23 cellular contexts compared by ENCODE assay signal in genomic region chr5:573206-573605, GRCh38.
"Had no signal": no experiment of that assay in that cellular context is flagged by ENCODE, and none has a peak within 500 bp of the region (broad histone marks: within the 10 kb centered on the region; RNA-seq: fewer than 3 reads in every experiment).

No MANE protein-coding gene starts in this region.

- H3K27ac Mint-ChIP-seq: activated CD4-positive, alpha-beta T cell treated with anti-CD3 and anti-CD28 coated beads, Interleukin-2, amount 10 ng/mL, durations not matched to agents 7 days and 5 days; activated CD8-positive, alpha-beta T cell treated with anti-CD3 and anti-CD28 coated beads, Interleukin-2, amount 10 ng/mL, durations not matched to agents 7 days and 5 days; activated naive CD4-positive, alpha-beta T cell treated with anti-CD3 and anti-CD28 coated beads, Interleukin-2, amount 50 U/mL, for 24 hours; activated naive CD8-positive, alpha-beta T cell treated with anti-CD3 and anti-CD28 coated beads, Interleukin-2, amount 10 ng/mL, durations not matched to agents 7 days and 5 days; activated T-cell treated with anti-CD3 and anti-CD28 coated beads, Interleukin-2, amount 50 U/mL, for 24 hours; activated T-helper 2 cell treated with anti-CD3 and anti-CD28 coated beads, Interferon-gamma antibody, Interleukin-2, Interleukin-4, amounts not matched to agents 10 μg/mL and 5 μg/mL and 100 μg/mL, durations not matched to agents 14 hours and 24 hours and 36 hours; T-helper 1 cell treated with Interleukin-12 subunit alpha and Interleukin-12 subunit beta and Interleukin-4 antibody, amounts not matched to agents 30 μg/mL and 1 μg/mL, for 36 hours; T-helper 2 cell treated with Interferon-gamma antibody and Interleukin-4, amounts not matched to agents 5 μg/mL and 100 μg/mL, for 36 hours had no signal

- H3K4me2 ChIP-seq: SK-N-SH had no signal

- H3K9me3 ChIP-seq: SJSA1, SK-N-SH had no signal

- H3K4me3 Mint-ChIP-seq: activated CD4-positive, alpha-beta T cell treated with anti-CD3 and anti-CD28 coated beads, Interleukin-2, amount 10 ng/mL, durations not matched to agents 7 days and 5 days; activated CD8-positive, alpha-beta T cell treated with anti-CD3 and anti-CD28 coated beads, Interleukin-2, amount 10 ng/mL, durations not matched to agents 7 days and 5 days; activated naive CD4-positive, alpha-beta T cell treated with anti-CD3 and anti-CD28 coated beads, Interleukin-2, amount 50 U/mL, for 24 hours; activated naive CD8-positive, alpha-beta T cell treated with anti-CD3 and anti-CD28 coated beads, Interleukin-2, amount 10 ng/mL, durations not matched to agents 7 days and 5 days; activated T-cell treated with anti-CD3 and anti-CD28 coated beads, Interleukin-2, amount 50 U/mL, for 24 hours; central memory CD8-positive, alpha-beta T cell; T-helper 1 cell treated with Interleukin-12 subunit alpha and Interleukin-12 subunit beta and Interleukin-4 antibody, amounts not matched to agents 30 μg/mL and 1 μg/mL, for 36 hours; T-helper 2 cell treated with Interferon-gamma antibody and Interleukin-4, amounts not matched to agents 5 μg/mL and 100 μg/mL, for 36 hours had no signal

- H3K9me3 Mint-ChIP-seq: activated naive CD4-positive, alpha-beta T cell treated with anti-CD3 and anti-CD28 coated beads, Interleukin-2, amount 50 U/mL, for 24 hours had no signal

- H3K4me1 ChIP-seq: ascending aorta, Peyer's patch, SJSA1 had no signal

- H3K4me3 ChIP-seq: ascending aorta, cardiac muscle cell, Peyer's patch, SJSA1 had no signal

- H3K27ac ChIP-seq: ascending aorta, cardiac muscle cell, Peyer's patch, SJSA1 had no signal

- H3K27me3 ChIP-seq: ascending aorta, cardiac muscle cell, Peyer's patch had no signal

- DNase-seq: activated CD4-positive, alpha-beta T cell treated with anti-CD3 and anti-CD28 coated beads, Interleukin-2, amount 10 ng/mL, durations not matched to agents 7 days and 5 days; activated CD4-positive, alpha-beta T cell treated with anti-CD3 and anti-CD28 coated beads, Interleukin-2, amount 50 U/mL, for 48 hours; activated CD8-positive, alpha-beta T cell treated with anti-CD3 and anti-CD28 coated beads, Interleukin-2, amount 10 ng/mL, durations not matched to agents 7 days and 5 days; activated gamma-delta T cell; activated naive CD4-positive, alpha-beta T cell treated with Interleukin-2 at 50 U/mL for 16 hours; activated naive CD8-positive, alpha-beta T cell treated with anti-CD3 and anti-CD28 coated beads, Interleukin-2, amount 10 ng/mL, durations not matched to agents 7 days and 5 days; activated T-cell treated with anti-CD3 and anti-CD28 coated beads, Interleukin-2, amount 50 U/mL, for 24 hours; amygdala; NCI-H1694 treated with DMSO at 0.1 percent for 48 hours; NCI-H446 treated with DMSO at 0.1 percent for 48 hours; NCI-H524; RPMI8226; SHP77 treated with DMSO at 0.1 percent for 48 hours; SK-N-SH had no signal

- H3K9ac ChIP-seq: SK-N-SH had no signal

- H3K9me2 ChIP-seq: SK-N-SH had no signal

- ATAC-seq: activated CD8-positive, alpha-beta T cell treated with anti-CD3 and anti-CD28 coated beads, Interleukin-2, amount 10 ng/mL, durations not matched to agents 7 days and 5 days had no signal

- H3K4me1 Mint-ChIP-seq: activated CD4-positive, alpha-beta T cell treated with anti-CD3 and anti-CD28 coated beads, Interleukin-2, amount 10 ng/mL, durations not matched to agents 7 days and 5 days; activated naive CD4-positive, alpha-beta T cell treated with anti-CD3 and anti-CD28 coated beads, Interleukin-2, amount 50 U/mL, for 24 hours; activated naive CD8-positive, alpha-beta T cell treated with anti-CD3 and anti-CD28 coated beads, Interleukin-2, amount 10 ng/mL, durations not matched to agents 7 days and 5 days; central memory CD8-positive, alpha-beta T cell had no signal

- H3K36me3 ChIP-seq: ascending aorta, cardiac muscle cell, Peyer's patch, SJSA1 had no signal

- H3K36me3 Mint-ChIP-seq: activated naive CD4-positive, alpha-beta T cell treated with anti-CD3 and anti-CD28 coated beads, Interleukin-2, amount 50 U/mL, for 24 hours; activated naive CD8-positive, alpha-beta T cell treated with anti-CD3 and anti-CD28 coated beads, Interleukin-2, amount 10 ng/mL, durations not matched to agents 7 days and 5 days had no signal
